26 cellular contexts compared by ENCODE assay signal in genomic region chr5:74173260-74173659, GRCh38.
DNase-seq lines count a peak whose midpoint lies in the region; ATAC-seq, FAIRE-seq and TF ChIP-seq lines count a peak whose summit lies in the region.
"Had no signal": no experiment of that assay in that cellular context is flagged by ENCODE, and none has a peak within 500 bp of the region (broad histone marks: within the 10 kb centered on the region; RNA-seq: fewer than 3 reads in every experiment).

No MANE protein-coding gene starts in this region.

- in situ Hi-C loops in astrocyte of the spinal cord (cut with HindIII; ENCODE audit: low sequenced_read_pairs): no loop called here

- no peaks in the 10 kb centered on the region for H3K9me3 Mint-ChIP-seq in activated CD8-positive, alpha-beta T cell treated with anti-CD3 and anti-CD28 coated beads, Interleukin-2, amount 10 ng/mL, durations not matched to agents 7 days and 5 days (ENCODE audit: insufficient read depth)
- H3K9me3 Mint-ChIP-seq: activated B cell treated with CpG ODN at 0.5 μM for 24 hours had no signal

- H3K4me1 ChIP-seq in mesodermal cell (ENCODE audit: control insufficient read depth, insufficient read depth, low read length, poor library complexity, severe bottlenecking): peaks cover 10% of the 10 kb centered on the region
- H3K4me1 ChIP-seq: A549, adrenal gland, BE2C had no signal

- TF ChIP-seq EP300 in Ishikawa (IDR thresholded peaks at IDR 0.05; ENCODE audit: borderline replicate concordance): no peak

- no peak for TF ChIP-seq CTCF in astrocyte of the spinal cord (IDR thresholded peaks at IDR 0.05; ENCODE audit: low read depth, low read length)

- no peaks in the 10 kb centered on the region for H3K36me3 Mint-ChIP-seq in activated CD8-positive, alpha-beta T cell treated with anti-CD3 and anti-CD28 coated beads, Interleukin-2, amount 10 ng/mL, durations not matched to agents 7 days and 5 days (ENCODE audit: low read depth)

- no peak overlapping the region for H3K4me3 ChIP-seq in astrocyte of the spinal cord (ENCODE audit: low read depth, low read length)
- H3K4me3 ChIP-seq in mesodermal cell (ENCODE audit: extremely low read depth, insufficient read depth, low read length, poor library complexity, severe bottlenecking): no peak overlapping the region
- H3K4me3 ChIP-seq: A549, adrenal gland, sigmoid colon had no signal

- FAIRE-seq in H54 (lab: Jason Lieb, UNC): no peak
- FAIRE-seq: A549, bronchial epithelial cell, colon, G401.6 had no signal

- no peak overlapping the region for H3K27ac Mint-ChIP-seq in activated CD8-positive, alpha-beta T cell treated with anti-CD3 and anti-CD28 coated beads, Interleukin-2, amount 10 ng/mL, durations not matched to agents 7 days and 5 days
- H3K27ac Mint-ChIP-seq: activated B cell treated with CpG ODN at 0.5 μM for 24 hours; activated T-cell treated with anti-CD3 and anti-CD28 coated beads, Interleukin-2, amount 50 U/mL, for 72 hours; progenitor cell of endocrine pancreas had no signal

- ATAC-seq in GM18867 (IDR thresholded peaks at IDR 0.05; ENCODE audit: unreplicated experiment) (no peak), HG02870 (IDR thresholded peaks at IDR 0.05; ENCODE audit: unreplicated experiment) (no peak)
- ATAC-seq in activated CD8-positive, alpha-beta T cell treated with anti-CD3 and anti-CD28 coated beads, Interleukin-2, amount 10 ng/mL, durations not matched to agents 7 days and 5 days: no peak
- ATAC-seq: A549; activated T-cell treated with anti-CD3 and anti-CD28 coated beads, Interleukin-2, amount 50 U/mL, for 72 hours; left cardiac atrium had no signal

- CTCF ChIA-PET in activated CD8-positive, alpha-beta T cell treated with anti-CD3 and anti-CD28 coated beads, Interleukin-2, amount 10 ng/mL, durations not matched to agents 7 days and 5 days (lab: Charles Lee): interaction anchor here (1.1 kb wide), 1 partner anchor 64 kb away, joined by 3 read pairs; no protein-coding TSS in a partner anchor

- POLR2A ChIA-PET in activated CD8-positive, alpha-beta T cell treated with anti-CD3 and anti-CD28 coated beads, Interleukin-2, amount 10 ng/mL, durations not matched to agents 7 days and 5 days (lab: Charles Lee): no interaction called here

- peak overlapping the region; percentile 59 for H3K27ac ChIP-seq in mesodermal cell (ENCODE audit: low read depth, low read length, severe bottlenecking)
- H3K27ac ChIP-seq: A549, adrenal gland, sigmoid colon had no signal

- no peak for TF ChIP-seq RAD21 in Ishikawa (IDR thresholded peaks at IDR 0.05; ENCODE audit: low read depth)

- WGBS in mesodermal cell (ENCODE audit: insufficient coverage in 2 of 2), 2 experiments: 78 to 79% methylated on average over 3 to 4 of the region's 6 CpGs

- no peaks in the 10 kb centered on the region for H3K27me3 Mint-ChIP-seq in activated CD8-positive, alpha-beta T cell treated with anti-CD3 and anti-CD28 coated beads, Interleukin-2, amount 10 ng/mL, durations not matched to agents 7 days and 5 days (ENCODE audit: low read depth)

- no peaks in the 10 kb centered on the region for H3K36me3 ChIP-seq in mesodermal cell (ENCODE audit: control insufficient read depth, insufficient read depth, low read length)
- H3K36me3 ChIP-seq: adrenal gland, BE2C, sigmoid colon had no signal

- TF ChIP-seq POLR2A in H54 (IDR thresholded peaks at IDR 0.05; ENCODE audit: low read depth, low read length): no peak

- H3K4me1 Mint-ChIP-seq in activated CD8-positive, alpha-beta T cell treated with anti-CD3 and anti-CD28 coated beads, Interleukin-2, amount 10 ng/mL, durations not matched to agents 7 days and 5 days (ENCODE audit: low read depth): no peaks in the 10 kb centered on the region
- H3K4me1 Mint-ChIP-seq: activated B cell treated with CpG ODN at 0.5 μM for 24 hours had no signal

- H3K4me3 Mint-ChIP-seq in activated CD8-positive, alpha-beta T cell treated with anti-CD3 and anti-CD28 coated beads, Interleukin-2, amount 10 ng/mL, durations not matched to agents 7 days and 5 days: no peak overlapping the region
- H3K4me3 Mint-ChIP-seq: activated B cell treated with CpG ODN at 0.5 μM for 24 hours; activated T-cell treated with anti-CD3 and anti-CD28 coated beads, Interleukin-2, amount 50 U/mL, for 72 hours had no signal

- H3K9me3 ChIP-seq in mesodermal cell (ENCODE audit: control insufficient read depth, low read length): no peaks in the 10 kb centered on the region
- H3K9me3 ChIP-seq: A549, adrenal gland, BE2C, sigmoid colon had no signal

- DNase-seq in A172 (ENCODE audit: low spot score): peak; percentile 91
- DNase-seq in astrocyte of the spinal cord (ENCODE audit: low read depth, low spot score): peak; percentile 91
- no peak for DNase-seq in activated CD8-positive, alpha-beta T cell treated with anti-CD3 and anti-CD28 coated beads, Interleukin-2, amount 10 ng/mL, durations not matched to agents 7 days and 5 days
- DNase-seq in H54 (ENCODE audit: insufficient read length, low spot score): no peak
- DNase-seq: activated B cell treated with CpG ODN at 0.5 μM for 24 hours; activated naive CD4-positive, alpha-beta T cell; activated T-cell treated with anti-CD3 and anti-CD28 coated beads, Interleukin-2, amount 50 U/mL, for 72 hours; adrenal gland; BE2C; effector CD4-positive, alpha-beta T cell; left cardiac atrium; mammary epithelial cell; NCI-H1092; NCI-H2227 treated with DMSO at 0.1 percent for 48 hours; sigmoid colon; stimulated activated CD4-positive, alpha-beta T cell treated with anti-CD3 and anti-CD28 coated beads, Interleukin-15, amount 100 ng/mL, for 24 hours; stimulated activated naive CD4-positive, alpha-beta T cell had no signal

TF ChIP-seq in Ishikawa, 13 proteins besides CTCF, POLR2A, EP300 and RAD21:
- peak; percentile 57 for TF ChIP-seq TEAD4 (IDR thresholded peaks at IDR 0.05)
- TF ChIP-seq ZBTB7A (IDR thresholded peaks at IDR 0.05; ENCODE audit: low read depth): no peak
- TF ChIP-seq YY1 (IDR thresholded peaks at IDR 0.05; ENCODE audit: low read depth): no peak
- no peak for TF ChIP-seq MAX (IDR thresholded peaks at IDR 0.05)
- peak; percentile 79 for TF ChIP-seq NFIC (IDR thresholded peaks at IDR 0.05)

Comparison
In these comparisons a context has a peak if more than half of its experiments do, and no peak if none do; other contexts are left out.
1. DNase-seq: peak in A172 (single experiment) and astrocyte of the spinal cord (single experiment); none in activated CD8-positive, alpha-beta T cell treated with anti-CD3 and anti-CD28 coated beads, Interleukin-2, amount 10 ng/mL, durations not matched to agents 7 days and 5 days (single experiment) and H54 (single experiment).